Comparison of ENCODE assay signal across 12 cellular contexts in the genomic region with DNA sequence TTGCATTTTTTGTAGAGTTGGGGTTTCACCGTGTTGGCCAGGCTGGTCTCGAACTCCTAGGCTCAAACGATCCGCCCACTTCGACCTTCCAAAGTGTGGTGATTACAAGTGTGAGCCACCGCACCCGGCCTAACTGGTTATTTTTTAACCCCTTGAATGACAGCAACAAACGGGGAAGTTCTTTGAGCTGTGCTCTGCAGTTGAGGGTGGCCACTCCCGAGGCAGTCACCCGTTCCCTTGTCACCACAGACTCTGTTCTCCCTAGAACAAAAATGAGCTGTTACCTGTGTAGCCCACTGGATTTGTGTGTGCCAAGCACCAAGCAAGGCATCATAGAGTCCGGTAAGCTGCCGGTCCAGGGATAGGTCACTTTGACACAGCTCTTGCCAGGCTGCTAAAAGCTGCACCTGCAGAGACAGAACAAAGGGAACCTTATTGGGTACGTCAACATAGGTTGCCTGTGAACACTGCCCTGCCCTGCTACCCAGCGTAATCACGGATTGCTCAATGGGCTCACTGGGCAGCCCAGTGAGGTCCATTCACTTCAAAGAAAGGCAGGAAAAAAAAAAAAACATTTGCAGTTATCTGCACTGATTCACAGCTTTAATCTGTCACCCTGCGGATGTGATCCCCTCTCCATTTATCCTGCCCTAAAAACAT. TPM values are rescaled to one million over a fixed set of nuclear protein-coding genes. Genes with fewer than 3 reads are reported as not detected.
DNase-seq lines count a peak whose midpoint lies in the region; TF ChIP-seq lines count a peak whose summit lies in the region.
"Had no signal": no experiment of that assay in that cellular context is flagged by ENCODE, and none has a peak within 500 bp of the region (broad histone marks: within the 10 kb centered on the region; RNA-seq: fewer than 3 reads in every experiment).

No MANE protein-coding gene starts in this region.

- no peaks in the 10 kb centered on the region for H3K9me3 Mint-ChIP-seq in endothelial cell (ENCODE audit: unreplicated experiment)
- H3K9me3 Mint-ChIP-seq: CD4-positive, alpha-beta memory T cell had no signal

- H3K4me1 Mint-ChIP-seq in endothelial cell (ENCODE audit: unreplicated experiment) = no peaks in the 10 kb centered on the region

- 56 to 68% (median 59%) methylated on average over 14 to 16 of the region's 16 CpGs for WGBS in stomach, 5 donors

- no peaks in the 10 kb centered on the region for H3K36me3 Mint-ChIP-seq in endothelial cell (ENCODE audit: low read depth, unreplicated experiment)

- TF ChIP-seq CTCF in MM.1S (IDR thresholded peaks at IDR 0.05; ENCODE audit: low read length) (no peak), endothelial cell (IDR thresholded peaks at IDR 0.05; ENCODE audit: unreplicated experiment) (no peak), stomach (IDR thresholded peaks at IDR 0.05) (no peak), tibial artery (IDR thresholded peaks at IDR 0.05) (no peak), osteoblast (IDR thresholded peaks at IDR 0.05; ENCODE audit: extremely low read depth, low read depth, low read length) (no peak)

- H3K36me3 ChIP-seq in MM.1S (replicated peaks; ENCODE audit: insufficient read depth, low read length) = no peaks in the 10 kb centered on the region
- peaks cover 16 to 82% (median 76%) of the 10 kb centered on the region in 4 donors for H3K36me3 ChIP-seq in stomach
- H3K36me3 ChIP-seq in tibial artery = peaks cover 45 to 71% (median 46%) of the 10 kb centered on the region in 3 donors
- peaks cover 45% of the 10 kb centered on the region for H3K36me3 ChIP-seq in osteoblast (ENCODE audit: insufficient read depth, low read length)

- TF ChIP-seq EP300 in stomach (IDR thresholded peaks at IDR 0.05) = no peak

- H3K27ac Mint-ChIP-seq in endothelial cell (ENCODE audit: unreplicated experiment) = no peak overlapping the region

- H3K27me3 ChIP-seq in MM.1S (replicated peaks; ENCODE audit: insufficient read depth, low read length) (no peaks in the 10 kb centered on the region), stomach (no peaks in the 10 kb centered on the region), tibial artery (no peaks in the 10 kb centered on the region), osteoblast (ENCODE audit: insufficient read depth, low read length) (no peaks in the 10 kb centered on the region)
- H3K27me3 ChIP-seq: BE2C had no signal

- peak; percentile 21 for DNase-seq in COLO668 (lab: John Stamatoyannopoulos, UW; ENCODE audit: unreplicated experiment)
- no peak for DNase-seq in MM.1S
- DNase-seq in endothelial cell (ENCODE audit: low spot score) = no peak
- peak; percentile 68 for DNase-seq in stomach
- DNase-seq in HCEC 1CT = no peak
- DNase-seq in tibial artery = no peak
- DNase-seq in osteoblast (ENCODE audit: insufficient read length, low spot score, missing footprints) = no peak
- DNase-seq: BE2C, GOT3 had no signal

- H3K27ac ChIP-seq in MM.1S (ENCODE audit: low read length) (no peak overlapping the region; the same call in 1 of the 2 replicates), stomach (peak overlapping the region in 4 of 5 donors; percentile 37 to 81 (median 48)), tibial artery (no peak overlapping the region), osteoblast (ENCODE audit: low read depth, low read length) (no peak overlapping the region)
- H3K27ac ChIP-seq: KMS-11 had no signal

- no peak overlapping the region for H3K4me2 ChIP-seq in MM.1S (ENCODE audit: low read depth, low read length)
- no peak overlapping the region for H3K4me2 ChIP-seq in osteoblast (ENCODE audit: insufficient read depth, low read length)
- H3K4me2 ChIP-seq: KMS-11, SK-N-SH had no signal

- no peaks in the 10 kb centered on the region for H3K9me2 ChIP-seq in MM.1S (replicated peaks; ENCODE audit: insufficient read depth, low read length)
- H3K9me2 ChIP-seq: SK-N-SH had no signal

- H3K4me3 ChIP-seq in MM.1S (ENCODE audit: low read length) (no peak overlapping the region), stomach (no peak overlapping the region), tibial artery (no peak overlapping the region), osteoblast (ENCODE audit: insufficient read depth, low read length) (no peak overlapping the region)

- H3K9ac ChIP-seq in MM.1S (ENCODE audit: low read length) = 0 out of 2 replicates have a peak overlapping the region, but pooled peaks have one; percentile 17
- H3K9ac ChIP-seq: KMS-11, SK-N-SH had no signal

- H3K4me1 ChIP-seq in MM.1S (ENCODE audit: low read length) (peaks cover 21% of the 10 kb centered on the region), stomach (peaks cover 0 to 36% (median 9%) of the 10 kb centered on the region in 4 donors), tibial artery (no peaks in the 10 kb centered on the region), osteoblast (ENCODE audit: insufficient read depth, low read length) (no peaks in the 10 kb centered on the region)
- H3K4me1 ChIP-seq: BE2C had no signal

- intact Hi-C loops in stomach (cut with DNase I; ENCODE audit: low total_unique reads) (loop anchor here (5.0 kb wide), 1 partner anchor 251 kb away; a partner anchor contains a TSS), tibial artery (cut with DNase I; ENCODE audit: low total_unique reads) (no loop called here)

- no peaks in the 10 kb centered on the region for H3F3A ChIP-seq in MM.1S (ENCODE audit: insufficient read depth, low read length)

- H3K9me3 ChIP-seq in MM.1S (replicated peaks; ENCODE audit: insufficient read depth, low read length) (no peaks in the 10 kb centered on the region), stomach (no peaks in the 10 kb centered on the region), tibial artery (no peaks in the 10 kb centered on the region), osteoblast (ENCODE audit: low read depth, low read length) (no peaks in the 10 kb centered on the region)
- H3K9me3 ChIP-seq: BE2C, SK-N-SH had no signal

- H2AFZ ChIP-seq in MM.1S (ENCODE audit: low read length) (no peak overlapping the region), osteoblast (ENCODE audit: low read length) (no peak overlapping the region)

- H3K27me3 Mint-ChIP-seq in endothelial cell (ENCODE audit: unreplicated experiment) = no peaks in the 10 kb centered on the region
- H3K27me3 Mint-ChIP-seq: CD4-positive, alpha-beta memory T cell had no signal

- H4K20me1 ChIP-seq in MM.1S (ENCODE audit: insufficient read depth, low read length) (no peaks in the 10 kb centered on the region), osteoblast (ENCODE audit: insufficient read depth, low read length) (peaks cover 30% of the 10 kb centered on the region)

- H3K79me2 ChIP-seq in MM.1S (ENCODE audit: low read length) (no peaks in the 10 kb centered on the region), osteoblast (ENCODE audit: insufficient read depth, low read length) (no peaks in the 10 kb centered on the region)

- H3K4me3 Mint-ChIP-seq in endothelial cell (ENCODE audit: unreplicated experiment) = peak overlapping the region; percentile 42
- H3K4me3 Mint-ChIP-seq: CD4-positive, alpha-beta memory T cell had no signal

- no peak for TF ChIP-seq POLR2A in stomach (IDR thresholded peaks at IDR 0.05)

RNA-seq across cellular contexts. Expression of a gene that starts 19.6 kb away (rescaled TPM):
- 10.1 TPM for total RNA-seq in endothelial cell (ENCODE audit: unreplicated experiment)
- total RNA-seq in stomach = 10 to 100 TPM; 17.4 to 80.5 (median 30.4) TPM
- 10 to 100 TPM; 11.0 to 25.7 (median 20.2) TPM for polyA plus RNA-seq in stomach
- 17.0 and 20.9 TPM in 2 replicates for total RNA-seq in osteoblast

Comparison
In these comparisons a context has a peak if more than half of its experiments do, and no peak if none do; other contexts are left out.
1. DNase-seq: peak in COLO668 (single experiment) and stomach (single experiment); none in MM.1S (single experiment), endothelial cell (single experiment), HCEC 1CT (single experiment), tibial artery (0 of 2) and osteoblast (single experiment).
2. H3K27ac ChIP-seq: peak in stomach (4 of 5); none in MM.1S (single experiment), tibial artery (0 of 2) and osteoblast (single experiment).